Comparison of ENCODE assay signal across 15 cellular contexts in genomic region chr9:16138961-16139441, GRCh38.
DNase-seq lines count a peak whose midpoint lies in the region; ATAC-seq and TF ChIP-seq lines count a peak whose summit lies in the region.
"Had no signal": no experiment of that assay in that cellular context is flagged by ENCODE, and none has a peak within 500 bp of the region (broad histone marks: within the 10 kb centered on the region; RNA-seq: fewer than 3 reads in every experiment).

No MANE protein-coding gene starts in this region.

- H3K27ac Mint-ChIP-seq in activated naive CD8-positive, alpha-beta T cell treated with anti-CD3 and anti-CD28 coated beads, Interleukin-2, amount 50 U/mL, for 24 hours, result peak overlapping the region; percentile 97
- H3K27ac Mint-ChIP-seq: CD4-positive, alpha-beta T cell had no signal

- peaks cover 43% of the 10 kb centered on the region for H3K4me1 Mint-ChIP-seq in activated naive CD8-positive, alpha-beta T cell treated with anti-CD3 and anti-CD28 coated beads, Interleukin-2, amount 50 U/mL, for 24 hours
- H3K4me1 Mint-ChIP-seq: IgD-negative memory B cell had no signal

- no peaks in the 10 kb centered on the region for H3K9me2 ChIP-seq in OCI-LY7 (ENCODE audit: insufficient read depth, low read length)

- H3K36me3 ChIP-seq in heart left ventricle, result no peaks in the 10 kb centered on the region
- no peaks in the 10 kb centered on the region for H3K36me3 ChIP-seq in OCI-LY7 (ENCODE audit: insufficient read depth, low read length)
- H3K36me3 ChIP-seq: ascending aorta, transverse colon had no signal

- H3K4me2 ChIP-seq in OCI-LY7 (ENCODE audit: low read length), result no peak overlapping the region

- H3K79me2 ChIP-seq in OCI-LY7 (ENCODE audit: insufficient read depth, low read depth, low read length), result no peaks in the 10 kb centered on the region
- H3K79me2 ChIP-seq: parathyroid adenoma had no signal

- no peak overlapping the region for H2AFZ ChIP-seq in OCI-LY7 (ENCODE audit: low read length)
- H2AFZ ChIP-seq: parathyroid adenoma had no signal

- no peak for ATAC-seq in activated naive CD8-positive, alpha-beta T cell treated with anti-CD3 and anti-CD28 coated beads, Interleukin-2, amount 50 U/mL, for 24 hours
- peak; percentile 42 to 67 (median 56) for ATAC-seq in heart left ventricle
- peak; percentile 69 for ATAC-seq in sciatic nerve
- ATAC-seq in GM19395 (IDR thresholded peaks at IDR 0.05; ENCODE audit: unreplicated experiment), result no peak
- ATAC-seq: left lobe of liver had no signal

- no peaks in the 10 kb centered on the region for H3K27me3 Mint-ChIP-seq in activated naive CD8-positive, alpha-beta T cell treated with anti-CD3 and anti-CD28 coated beads, Interleukin-2, amount 50 U/mL, for 24 hours
- H3K27me3 Mint-ChIP-seq: CD4-positive, alpha-beta T cell; IgD-negative memory B cell had no signal

- POLR2A ChIA-PET in OCI-LY7 (lab: Charles Lee), result no interaction called here

- TF ChIP-seq CTCF in heart left ventricle (IDR thresholded peaks at IDR 0.05), result no peak
- no peak for TF ChIP-seq CTCF in OCI-LY7 (conservative IDR thresholded peaks at IDR 0.05; ENCODE audit: low read length)

- BruUV-seq in OCI-LY7 (replicated peaks; lab: Mats Ljungman, UMichigan), result no TSS peak

- WGBS in heart left ventricle, 4 donors, result 52 to 65% (median 60%) methylated on average over 9 of the region's 9 CpGs

- CTCF ChIA-PET in OCI-LY7 (lab: Charles Lee; ENCODE audit: unreplicated experiment), result no interaction called here

- H3K4me3 Mint-ChIP-seq in activated naive CD8-positive, alpha-beta T cell treated with anti-CD3 and anti-CD28 coated beads, Interleukin-2, amount 50 U/mL, for 24 hours, result no peak overlapping the region
- H3K4me3 Mint-ChIP-seq: CD4-positive, alpha-beta T cell; IgD-negative memory B cell had no signal

- H3K4me1 ChIP-seq in heart left ventricle, result peaks cover 0 to 19% (median 0%) of the 10 kb centered on the region in 12 donors
- no peaks in the 10 kb centered on the region for H3K4me1 ChIP-seq in OCI-LY7 (ENCODE audit: insufficient read depth, low read length, poor library complexity, severe bottlenecking)
- H3K4me1 ChIP-seq: parathyroid adenoma, transverse colon had no signal

- H3K27ac ChIP-seq in heart left ventricle, result peak overlapping the region in 8 of 12 donors; percentile 49 to 74 (median 66)
- no peak overlapping the region for H3K27ac ChIP-seq in OCI-LY7 (ENCODE audit: low read depth, low read length, poor library complexity, severe bottlenecking)
- H3K27ac ChIP-seq: epithelial cell of prostate, parathyroid adenoma, transverse colon had no signal

- no peaks in the 10 kb centered on the region for H3K9me3 Mint-ChIP-seq in activated naive CD8-positive, alpha-beta T cell treated with anti-CD3 and anti-CD28 coated beads, Interleukin-2, amount 50 U/mL, for 24 hours
- H3K9me3 Mint-ChIP-seq: CD4-positive, alpha-beta T cell had no signal

- intact Hi-C loops in heart left ventricle (cut with DNase I), result loop anchor here in 5 of 10 donors (10.0 kb wide), 1 partner anchor 264 kb away; no protein-coding TSS in a partner anchor
- intact Hi-C loops in sciatic nerve (cut with DNase I), result no loop called here
- intact Hi-C loops in OCI-LY7 (cut with micrococcal nuclease; ENCODE audit: unreplicated experiment), result no loop called here

- TF ChIP-seq POLR2A in heart left ventricle (IDR thresholded peaks at IDR 0.05), result no peak

- H3K9me3 ChIP-seq in heart left ventricle (no peaks in the 10 kb centered on the region), OCI-LY7 (ENCODE audit: low read length) (no peaks in the 10 kb centered on the region)
- H3K9me3 ChIP-seq: ascending aorta, transverse colon had no signal

- H3K36me3 Mint-ChIP-seq in activated naive CD8-positive, alpha-beta T cell treated with anti-CD3 and anti-CD28 coated beads, Interleukin-2, amount 50 U/mL, for 24 hours (ENCODE audit: low read depth), result no peaks in the 10 kb centered on the region
- H3K36me3 Mint-ChIP-seq: IgD-negative memory B cell had no signal

- peaks cover 0 to 3% (median 0%) of the 10 kb centered on the region in 9 donors for H3K27me3 ChIP-seq in heart left ventricle
- H3K27me3 ChIP-seq: ascending aorta, transverse colon had no signal

- DNase-seq in EH (ENCODE audit: low read depth) (peak; percentile 82), heart left ventricle (peak in 4 of 5 donors; percentile 61 to 78 (median 77)), sciatic nerve (ENCODE audit: low spot score) (peak; percentile 80), OCI-LY7 (ENCODE audit: low spot score) (no peak)
- no peak for DNase-seq in activated naive CD8-positive, alpha-beta T cell treated with anti-CD3 and anti-CD28 coated beads, Interleukin-2, amount 50 U/mL, for 24 hours
- DNase-seq in activated CD8-positive, alpha-beta memory T cell treated with anti-CD3 and anti-CD28 coated beads, Interleukin-2, amount 50 U/mL, for 4 hours, result no peak
- DNase-seq in stimulated activated CD4-positive, alpha-beta T cell treated with anti-CD3 and anti-CD28 coated beads, Interleukin-2, amount 100 ng/mL, for 48 hours, result no peak
- DNase-seq: CD4-positive, alpha-beta T cell; transverse colon had no signal

- H3K4me3 ChIP-seq in heart left ventricle (no peak overlapping the region), OCI-LY7 (ENCODE audit: low read depth, low read length, poor library complexity, severe bottlenecking) (no peak overlapping the region)
- H3K4me3 ChIP-seq: ascending aorta, transverse colon had no signal

- H4K20me1 ChIP-seq in OCI-LY7 (ENCODE audit: insufficient read depth, low read length), result no peaks in the 10 kb centered on the region

Comparison
In these comparisons a context has a peak if more than half of its experiments do, and no peak if none do; other contexts are left out.
1. DNase-seq: peak in EH (single experiment), heart left ventricle (4 of 5) and sciatic nerve (single experiment); none in activated naive CD8-positive, alpha-beta T cell treated with anti-CD3 and anti-CD28 coated beads, Interleukin-2, amount 50 U/mL, for 24 hours (single experiment), activated CD8-positive, alpha-beta memory T cell treated with anti-CD3 and anti-CD28 coated beads, Interleukin-2, amount 50 U/mL, for 4 hours (single experiment), stimulated activated CD4-positive, alpha-beta T cell treated with anti-CD3 and anti-CD28 coated beads, Interleukin-2, amount 100 ng/mL, for 48 hours (0 of 2) and OCI-LY7 (single experiment).
2. ATAC-seq: peak in heart left ventricle (4 of 4) and sciatic nerve (single experiment); none in activated naive CD8-positive, alpha-beta T cell treated with anti-CD3 and anti-CD28 coated beads, Interleukin-2, amount 50 U/mL, for 24 hours (single experiment) and GM19395 (single experiment).